In the genomic region with DNA sequence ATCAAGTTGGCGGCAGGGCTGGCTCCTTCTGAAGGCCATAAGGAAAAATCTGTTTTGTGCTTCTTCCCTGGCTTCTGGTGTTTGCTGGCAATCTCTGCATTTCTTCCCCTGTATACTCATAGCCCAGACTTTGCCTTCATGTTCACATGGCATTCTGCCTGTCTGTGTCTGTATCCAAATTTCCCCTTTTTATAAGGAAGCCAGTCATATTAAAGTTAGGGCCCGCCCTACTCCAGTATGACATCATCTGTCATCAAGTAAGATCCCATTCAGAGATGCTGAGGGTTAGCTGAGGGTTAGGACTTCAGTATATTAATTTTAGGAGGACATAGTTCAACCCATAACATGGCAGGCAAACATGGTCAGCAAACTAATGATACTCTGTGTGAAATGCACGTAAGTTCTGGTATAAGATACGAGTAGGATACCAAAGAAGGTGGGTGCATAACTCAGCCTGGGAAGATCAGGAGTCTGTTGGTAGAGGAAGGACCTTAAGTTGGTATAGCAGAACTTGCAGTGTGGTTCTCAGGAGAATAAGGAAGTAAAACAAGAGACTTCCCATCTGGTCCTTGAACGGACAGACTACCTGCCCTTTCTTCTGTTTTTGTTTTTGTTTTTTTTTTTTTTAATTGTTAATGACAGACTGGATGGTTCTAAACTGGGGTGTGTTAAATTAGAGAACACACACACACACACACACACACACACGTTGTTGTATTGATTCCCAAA, we compare ENCODE assay signal across 17 cellular contexts. TPM values are rescaled to one million over a fixed set of nuclear protein-coding genes. Genes with fewer than 3 reads are reported as not detected.
DNase-seq lines count a peak whose midpoint lies in the region; ATAC-seq and TF ChIP-seq lines count a peak whose summit lies in the region.
"Had no signal": no experiment of that assay in that cellular context is flagged by ENCODE, and none has a peak within 500 bp of the region (broad histone marks: within the 10 kb centered on the region; RNA-seq: fewer than 3 reads in every experiment).

No MANE protein-coding gene starts in this region.

- H3F3A ChIP-seq in neural progenitor cell (ENCODE audit: low read depth): peaks cover 16% of the 10 kb centered on the region

- DNase-seq in heart right ventricle (no peak), Right ventricle myocardium inferior (ENCODE audit: missing footprints) (no peak), OCI-LY7 (ENCODE audit: low spot score) (peak; percentile 33), lower lobe of right lung (no peak), type B pancreatic cell (ENCODE audit: extremely low spot score, unreplicated experiment) (no peak), neural progenitor cell (ENCODE audit: low spot score) (no peak)
- DNase-seq in CD8-positive, alpha-beta memory T cell: no peak
- DNase-seq: activated CD4-positive, alpha-beta memory T cell treated with anti-CD3 and anti-CD28 coated beads, Interleukin-2, amount 10 ng/mL, durations not matched to agents 7 days and 5 days; activated T-cell treated with anti-CD3 and anti-CD28 coated beads, Interleukin-2, amount 50 U/mL, for 72 hours; adrenal gland; Caco-2; KG1; mesendoderm; NCI-H1694; NCI-H446 treated with DMSO at 0.1 percent for 48 hours; stimulated activated CD4-positive, alpha-beta T cell treated with anti-CD3 and anti-CD28 coated beads, Interleukin-4, amount 100 ng/mL, for 24 hours had no signal

- 71 to 81% methylated on average over 6 of the region's 6 CpGs for WGBS in heart right ventricle, 2 donors

- H3K4me3 ChIP-seq in heart right ventricle (no peak overlapping the region), OCI-LY7 (ENCODE audit: low read depth, low read length, poor library complexity, severe bottlenecking) (no peak overlapping the region), lower lobe of right lung (no peak overlapping the region), neural progenitor cell (no peak overlapping the region)
- no peak overlapping the region for H3K4me3 ChIP-seq in CD8-positive, alpha-beta memory T cell (ENCODE audit: low read length)
- H3K4me3 ChIP-seq: adrenal gland had no signal

- H3K27ac Mint-ChIP-seq in type B pancreatic cell: peak overlapping the region; percentile 62
- H3K27ac Mint-ChIP-seq in neural progenitor cell: no peak overlapping the region
- no peak overlapping the region for H3K27ac Mint-ChIP-seq in CD8-positive, alpha-beta memory T cell
- H3K27ac Mint-ChIP-seq: activated CD4-positive, alpha-beta memory T cell treated with anti-CD3 and anti-CD28 coated beads, Interleukin-2, amount 10 ng/mL, durations not matched to agents 7 days and 5 days had no signal

- CTCF ChIA-PET in OCI-LY7 (lab: Charles Lee; ENCODE audit: unreplicated experiment): no interaction called here
- CTCF ChIA-PET in CD8-positive, alpha-beta memory T cell (lab: Charles Lee): interaction anchor here (2.4 kb wide), 1 partner anchor 34 kb away, joined by 5 read pairs; no protein-coding TSS in a partner anchor

- peaks cover under 1% of the 10 kb centered on the region for H3K9me3 Mint-ChIP-seq in type B pancreatic cell
- peaks cover 15% of the 10 kb centered on the region for H3K9me3 Mint-ChIP-seq in neural progenitor cell
- H3K9me3 Mint-ChIP-seq in CD8-positive, alpha-beta memory T cell: no peaks in the 10 kb centered on the region
- H3K9me3 Mint-ChIP-seq: activated CD4-positive, alpha-beta memory T cell treated with anti-CD3 and anti-CD28 coated beads, Interleukin-2, amount 10 ng/mL, durations not matched to agents 7 days and 5 days; activated T-cell treated with anti-CD3 and anti-CD28 coated beads, Interleukin-2, amount 50 U/mL, for 72 hours had no signal

- no TSS peak for BruUV-seq in OCI-LY7 (replicated peaks; lab: Mats Ljungman, UMichigan)

- H2AFZ ChIP-seq in OCI-LY7 (ENCODE audit: low read length) (peak overlapping the region; percentile 8; the same call in 1 of the 2 replicates), neural progenitor cell (replicated peaks) (no peak overlapping the region)

- no peaks in the 10 kb centered on the region for H3K9me3 ChIP-seq in heart right ventricle
- H3K9me3 ChIP-seq in OCI-LY7 (ENCODE audit: low read length): no peaks in the 10 kb centered on the region
- no peaks in the 10 kb centered on the region for H3K9me3 ChIP-seq in lower lobe of right lung
- no peaks in the 10 kb centered on the region for H3K9me3 ChIP-seq in neural progenitor cell (ENCODE audit: low read depth)
- no peaks in the 10 kb centered on the region for H3K9me3 ChIP-seq in CD8-positive, alpha-beta memory T cell (ENCODE audit: low read length)
- H3K9me3 ChIP-seq: adrenal gland, Caco-2 had no signal

- no peak overlapping the region for H3K4me3 Mint-ChIP-seq in type B pancreatic cell
- no peak overlapping the region for H3K4me3 Mint-ChIP-seq in neural progenitor cell
- no peak overlapping the region for H3K4me3 Mint-ChIP-seq in CD8-positive, alpha-beta memory T cell
- H3K4me3 Mint-ChIP-seq: activated CD4-positive, alpha-beta memory T cell treated with anti-CD3 and anti-CD28 coated beads, Interleukin-2, amount 10 ng/mL, durations not matched to agents 7 days and 5 days had no signal

- H3K27me3 Mint-ChIP-seq in type B pancreatic cell: no peaks in the 10 kb centered on the region
- H3K27me3 Mint-ChIP-seq in neural progenitor cell (ENCODE audit: insufficient read depth, low read depth): peaks cover 5% of the 10 kb centered on the region
- peaks cover 0 to 1% of the 10 kb centered on the region in 2 donors for H3K27me3 Mint-ChIP-seq in CD8-positive, alpha-beta memory T cell
- H3K27me3 Mint-ChIP-seq: activated CD4-positive, alpha-beta memory T cell treated with anti-CD3 and anti-CD28 coated beads, Interleukin-2, amount 10 ng/mL, durations not matched to agents 7 days and 5 days had no signal

- no peaks in the 10 kb centered on the region for H3K36me3 ChIP-seq in heart right ventricle
- H3K36me3 ChIP-seq in OCI-LY7 (ENCODE audit: insufficient read depth, low read length): no peaks in the 10 kb centered on the region
- H3K36me3 ChIP-seq in lower lobe of right lung: no peaks in the 10 kb centered on the region
- H3K36me3 ChIP-seq in neural progenitor cell: no peaks in the 10 kb centered on the region
- no peaks in the 10 kb centered on the region for H3K36me3 ChIP-seq in CD8-positive, alpha-beta memory T cell (ENCODE audit: insufficient read depth, low read length)
- H3K36me3 ChIP-seq: adrenal gland had no signal

- no peaks in the 10 kb centered on the region for H3K9me2 ChIP-seq in OCI-LY7 (ENCODE audit: insufficient read depth, low read length)

- H3K79me2 ChIP-seq in OCI-LY7 (ENCODE audit: insufficient read depth, low read depth, low read length) (no peaks in the 10 kb centered on the region), neural progenitor cell (ENCODE audit: low read depth) (peaks cover 100% of the 10 kb centered on the region)

- H3K9ac ChIP-seq in neural progenitor cell: no peak overlapping the region

- peaks cover 37% of the 10 kb centered on the region for H3K4me1 Mint-ChIP-seq in type B pancreatic cell (ENCODE audit: unreplicated experiment)
- peaks cover 29% of the 10 kb centered on the region for H3K4me1 Mint-ChIP-seq in neural progenitor cell
- H3K4me1 Mint-ChIP-seq in CD8-positive, alpha-beta memory T cell: peaks cover 60 to 82% (median 79%) of the 10 kb centered on the region in 3 donors

- peak overlapping the region in 1 of 10 donors; percentile 10 for H3K27ac ChIP-seq in heart right ventricle
- no peak overlapping the region for H3K27ac ChIP-seq in OCI-LY7 (ENCODE audit: low read depth, low read length, poor library complexity, severe bottlenecking)
- no peak overlapping the region for H3K27ac ChIP-seq in lower lobe of right lung
- no peak overlapping the region for H3K27ac ChIP-seq in neural progenitor cell
- no peak overlapping the region for H3K27ac ChIP-seq in CD8-positive, alpha-beta memory T cell (ENCODE audit: low read depth, low read length)
- H3K27ac ChIP-seq: adrenal gland had no signal

- H3K27me3 ChIP-seq in heart right ventricle: no peaks in the 10 kb centered on the region
- no peaks in the 10 kb centered on the region for H3K27me3 ChIP-seq in lower lobe of right lung (ENCODE audit: low read depth)
- no peaks in the 10 kb centered on the region for H3K27me3 ChIP-seq in neural progenitor cell
- H3K27me3 ChIP-seq in CD8-positive, alpha-beta memory T cell (ENCODE audit: insufficient read depth, low read length, poor library complexity, severe bottlenecking): no peaks in the 10 kb centered on the region
- H3K27me3 ChIP-seq: adrenal gland had no signal

- intact Hi-C loops in heart right ventricle (cut with DNase I) (no loop called here), Right ventricle myocardium inferior (cut with DNase I) (no loop called here), OCI-LY7 (cut with micrococcal nuclease; ENCODE audit: unreplicated experiment) (no loop called here), lower lobe of right lung (cut with DNase I) (no loop called here)

- POLR2A ChIA-PET in OCI-LY7 (lab: Charles Lee): interaction anchor here (1.1 to 5.5 kb wide), 4 partner anchors 9 to 95 kb away, joined by 3 to 23 read pairs (median 7); a partner anchor contains a TSS
- POLR2A ChIA-PET in CD8-positive, alpha-beta memory T cell (lab: Charles Lee): no interaction called here

- ATAC-seq in heart right ventricle (peak in 6 of 8 donors; percentile 18 to 55 (median 42)), Right ventricle myocardium inferior (no peak), lower lobe of right lung (peak; percentile 64 to 83), HG03045 (IDR thresholded peaks at IDR 0.05; ENCODE audit: unreplicated experiment) (no peak)

- H3K4me2 ChIP-seq in OCI-LY7 (ENCODE audit: low read length): peak overlapping the region; percentile 19
- H3K4me2 ChIP-seq in neural progenitor cell: no peak overlapping the region

- no peak for TF ChIP-seq CTCF in heart right ventricle (IDR thresholded peaks at IDR 0.05)
- no peak for TF ChIP-seq CTCF in OCI-LY7 (conservative IDR thresholded peaks at IDR 0.05; ENCODE audit: low read length)
- no peak for TF ChIP-seq CTCF in lower lobe of right lung (IDR thresholded peaks at IDR 0.05)
- TF ChIP-seq CTCF in type B pancreatic cell (conservative IDR thresholded peaks at IDR 0.05): no peak
- TF ChIP-seq CTCF in neural progenitor cell (IDR thresholded peaks at IDR 0.05): no peak

- H4K20me1 ChIP-seq in OCI-LY7 (ENCODE audit: insufficient read depth, low read length) (no peaks in the 10 kb centered on the region), neural progenitor cell (ENCODE audit: low read depth) (peaks cover 99% of the 10 kb centered on the region)

- H3K4me1 ChIP-seq in heart right ventricle (peaks cover 0 to 25% (median 0%) of the 10 kb centered on the region in 9 donors), OCI-LY7 (ENCODE audit: insufficient read depth, low read length, poor library complexity, severe bottlenecking) (peaks cover 10% of the 10 kb centered on the region), lower lobe of right lung (peaks cover 10% of the 10 kb centered on the region), neural progenitor cell (peaks cover 37% of the 10 kb centered on the region)
- peaks cover 8% of the 10 kb centered on the region for H3K4me1 ChIP-seq in CD8-positive, alpha-beta memory T cell (ENCODE audit: insufficient read depth, low read length)
- H3K4me1 ChIP-seq: adrenal gland, Caco-2 had no signal

- H3K36me3 Mint-ChIP-seq in type B pancreatic cell (peaks cover 11% of the 10 kb centered on the region), neural progenitor cell (peaks cover 37% of the 10 kb centered on the region)
- H3K36me3 Mint-ChIP-seq in CD8-positive, alpha-beta memory T cell: peaks cover under 1 to 20% (median 11%) of the 10 kb centered on the region in 3 donors

RNA-seq across cellular contexts. Expression of a gene that starts 13.9 kb away (rescaled TPM):
- total RNA-seq in heart right ventricle (1 to 10 TPM in 8 of 10 donors, under 1 TPM in 2; 0.89 to 4.0 (median 2.4) TPM), Right ventricle myocardium inferior (3.8 TPM), OCI-LY7 (2022) (25.2 and 27.6 TPM in 2 replicates), lower lobe of right lung (6.3 TPM), type B pancreatic cell (ENCODE audit: low replicate concordance) (11.9 and 28.8 TPM in 2 replicates), neural progenitor cell (ENCODE audit: low replicate concordance) (57.2 and 101 TPM in 2 replicates)
- 1 to 10 TPM in 1 of 2 donors, under 1 TPM in 1; 0.88 to 1.5 TPM for polyA plus RNA-seq in heart right ventricle
- 8.4 and 10.3 TPM in 2 replicates for total RNA-seq in OCI-LY7 (2014; rRNA removed; shearing (Covaris generic))
- total RNA-seq in CD8-positive, alpha-beta memory T cell: 1 to 10 TPM; 1.9 to 2.5 TPM
- polyA plus RNA-seq in CD8-positive, alpha-beta memory T cell: 18.7 TPM

Comparison
In these comparisons a context has a peak if more than half of its experiments do, and no peak if none do; other contexts are left out.
1. ATAC-seq: peak in heart right ventricle (6 of 8) and lower lobe of right lung (2 of 2); none in Right ventricle myocardium inferior (single experiment) and HG03045 (single experiment).